In genomic region chr22:37952629-37953028, GRCh38 we compare ENCODE assay signal across 7 cellular contexts. TPM values are rescaled to one million over a fixed set of nuclear protein-coding genes. Genes with fewer than 3 reads are reported as not detected.
DNase-seq lines count a peak whose midpoint lies in the region; ATAC-seq and TF ChIP-seq lines count a peak whose summit lies in the region.
"Not testable (repeated sequence)": the region's sequence is repeated elsewhere in the genome, so short reads cannot be mapped to it uniquely, and the experiment has no call there.

No MANE protein-coding gene starts in this region.

- not testable (repeated sequence) for H3K27me3 ChIP-seq in OCI-LY1 (ENCODE audit: insufficient read depth, low read length); mucosa of rectum (ENCODE audit: control insufficient read depth in 2 of 2, insufficient read depth in 2 of 2, low read length in 2 of 2); gastrocnemius medialis
- H3K27me3 ChIP-seq in heart right ventricle, result peaks cover 0 to 16% (median 0%) of the 10 kb centered on the region in 7 donors

- not testable (repeated sequence) for ATAC-seq in activated T-cell treated with anti-CD3 and anti-CD28 coated beads, Interleukin-2, amount 50 U/mL, for 4 hours; gastrocnemius medialis
- peak in 5 of 8 donors; percentile 1 to 21 (median 10) for ATAC-seq in heart right ventricle

- not testable (repeated sequence) for TF ChIP-seq POLR2A in gastrocnemius medialis (IDR thresholded peaks at IDR 0.05)

- peak; percentile 31 for DNase-seq in G401 (ENCODE audit: low spot score)
- DNase-seq in activated T-cell treated with anti-CD3 and anti-CD28 coated beads, Interleukin-2, amount 50 U/mL, for 4 hours; coronary artery (ENCODE audit: low spot score); heart right ventricle; gastrocnemius medialis: not testable (repeated sequence)

- not testable (repeated sequence) for H3K9me2 ChIP-seq in OCI-LY1 (ENCODE audit: low read depth, low read length)

- peaks cover 27% of the 10 kb centered on the region for H3K4me1 Mint-ChIP-seq in activated T-cell treated with anti-CD3 and anti-CD28 coated beads, Interleukin-2, amount 50 U/mL, for 4 hours (ENCODE audit: low read depth)

- H3K79me2 ChIP-seq in OCI-LY1 (ENCODE audit: insufficient read depth, low read length), result peaks cover 11% of the 10 kb centered on the region

- H3K9me3 Mint-ChIP-seq in activated T-cell treated with anti-CD3 and anti-CD28 coated beads, Interleukin-2, amount 50 U/mL, for 4 hours, result not testable (repeated sequence)

- not testable (repeated sequence) for H4K20me1 ChIP-seq in OCI-LY1 (ENCODE audit: insufficient read depth, low read length)

- peak overlapping the region; percentile 95 for H3K4me3 ChIP-seq in OCI-LY1 (ENCODE audit: low read depth, low read length, poor library complexity, severe bottlenecking)
- H3K4me3 ChIP-seq in coronary artery, result peak overlapping the region; percentile 91
- peak overlapping the region; percentile 52 to 98 (median 84) for H3K4me3 ChIP-seq in heart right ventricle
- H3K4me3 ChIP-seq in mucosa of rectum (ENCODE audit: low read length in 2 of 2), result peak overlapping the region; percentile 90 to 99
- peak overlapping the region; percentile 76 to 100 (median 96) for H3K4me3 ChIP-seq in gastrocnemius medialis

- peak overlapping the region; percentile 79 for H3K4me2 ChIP-seq in OCI-LY1 (ENCODE audit: low read length)

- H3K4me3 Mint-ChIP-seq in activated T-cell treated with anti-CD3 and anti-CD28 coated beads, Interleukin-2, amount 50 U/mL, for 4 hours, result peak overlapping the region; percentile 94

- intact Hi-C loops in heart right ventricle (cut with DNase I), result loop anchor here in 1 of 10 donors (10.0 kb wide), 1 partner anchor 48 kb away; the partner anchor contains the start of gene MICALL1
- intact Hi-C loops in gastrocnemius medialis (cut with DNase I; ENCODE audit: low total_unique reads), result not testable (repeated sequence)

- WGBS in heart right ventricle, 2 donors, result 9 to 10% methylated on average over 20 of the region's 20 CpGs

- H3K9me3 ChIP-seq in OCI-LY1 (ENCODE audit: low read length); heart right ventricle; mucosa of rectum (ENCODE audit: control insufficient read depth in 2 of 2, low read length in 2 of 2); gastrocnemius medialis: not testable (repeated sequence)

- peaks cover 13% of the 10 kb centered on the region for H3K27me3 Mint-ChIP-seq in activated T-cell treated with anti-CD3 and anti-CD28 coated beads, Interleukin-2, amount 50 U/mL, for 4 hours (ENCODE audit: low read depth)

- H3K27ac ChIP-seq in OCI-LY1 (ENCODE audit: low read depth, low read length, poor library complexity, severe bottlenecking); coronary artery; heart right ventricle; mucosa of rectum (ENCODE audit: low read depth in 2 of 2, low read length in 2 of 2); gastrocnemius medialis: not testable (repeated sequence)

- H3K4me1 ChIP-seq in OCI-LY1 (ENCODE audit: insufficient read depth, low read length, severe bottlenecking), result peaks cover 20% of the 10 kb centered on the region
- peaks cover 11 to 31% (median 25%) of the 10 kb centered on the region in 9 donors for H3K4me1 ChIP-seq in heart right ventricle
- H3K4me1 ChIP-seq in mucosa of rectum (ENCODE audit: control insufficient read depth in 2 of 2, insufficient read depth in 2 of 2, low read length in 2 of 2), result peaks cover 15 to 20% of the 10 kb centered on the region in 2 donors
- peaks cover 18 to 29% of the 10 kb centered on the region in 2 donors for H3K4me1 ChIP-seq in gastrocnemius medialis

- in situ Hi-C loops in G401 (cut with HindIII; ENCODE audit: low sequenced_read_pairs) (loop anchor here (25.0 kb wide), 1 partner anchor 90 kb away; no protein-coding TSS in a partner anchor), gastrocnemius medialis (cut with MboI; ENCODE audit: low sequenced_read_pairs in 4 of 4) (loop anchor here in 2 of 4 donors (10.0 to 25.0 kb wide), 2 partner anchors 138 to 140 kb away; partner anchors contain the start of genes GALR3 (in 1 of the 2) and GCAT (in 1 of the 2))

- peaks cover 16% of the 10 kb centered on the region for H3K36me3 Mint-ChIP-seq in activated T-cell treated with anti-CD3 and anti-CD28 coated beads, Interleukin-2, amount 50 U/mL, for 4 hours (ENCODE audit: insufficient read depth)

- TF ChIP-seq CTCF in OCI-LY1 (IDR thresholded peaks at IDR 0.05; ENCODE audit: low read length); coronary artery (IDR thresholded peaks at IDR 0.05); heart right ventricle (IDR thresholded peaks at IDR 0.05); gastrocnemius medialis (IDR thresholded peaks at IDR 0.05 in 4 of 5, conservative IDR thresholded peaks at IDR 0.05 in 1 of 5): not testable (repeated sequence)

- H3K9ac ChIP-seq in OCI-LY1 (ENCODE audit: low read length) (peak overlapping the region; percentile 92; the same call in 1 of the 2 replicates), mucosa of rectum (ENCODE audit: low read depth in 1 of 2, low read length in 2 of 2) (peak overlapping the region in 1 of 2 donors; percentile 98)

- H3K36me3 ChIP-seq in OCI-LY1 (ENCODE audit: insufficient read depth, low read length) (peaks cover 13% of the 10 kb centered on the region), heart right ventricle (peaks cover 0 to 15% (median 11%) of the 10 kb centered on the region in 9 donors), mucosa of rectum (ENCODE audit: control insufficient read depth in 2 of 2, insufficient read depth in 2 of 2, low read length in 2 of 2) (peaks cover 11 to 12% of the 10 kb centered on the region in 2 donors)
- not testable (repeated sequence) for H3K36me3 ChIP-seq in gastrocnemius medialis

- not testable (repeated sequence) for H2AFZ ChIP-seq in OCI-LY1 (ENCODE audit: low read length)

- not testable (repeated sequence) for H3F3A ChIP-seq in OCI-LY1 (ENCODE audit: insufficient read depth, low read length)

RNA-seq across cellular contexts. Expression of gene C22orf23, which starts 0.8 kb away (rescaled TPM):
- not detected in 2 replicates for total RNA-seq in G401 (2014; rRNA removed; shearing (Covaris generic))
- under 1 TPM in 1 of 3 donors, not detected in 2; 0.46 TPM for total RNA-seq in activated T-cell treated with anti-CD3 and anti-CD28 coated beads, Interleukin-2, amount 50 U/mL, for 4 hours
- total RNA-seq in heart right ventricle, result 1 to 10 TPM in 2 of 10 donors, under 1 TPM in 8; 0.17 to 1.1 (median 0.55) TPM
- under 1 TPM; 0.22 to 0.25 TPM for polyA plus RNA-seq in heart right ventricle
- 1 to 10 TPM in 1 of 4 donors, under 1 TPM in 2, not detected in 1; 0.20 to 1.1 (median 0.35) TPM for total RNA-seq in gastrocnemius medialis

RNA-seq across cellular contexts. Expression of gene POLR2F, which starts 0.9 kb away (rescaled TPM):
- 225 and 303 TPM in 2 replicates for total RNA-seq in G401 (2014; rRNA removed; shearing (Covaris generic))
- 100 to 1,000 TPM; 155 to 176 (median 163) TPM for total RNA-seq in activated T-cell treated with anti-CD3 and anti-CD28 coated beads, Interleukin-2, amount 50 U/mL, for 4 hours
- total RNA-seq in heart right ventricle (10 to 100 TPM; 62.4 to 95.7 (median 76.6) TPM), gastrocnemius medialis (100 to 1,000 TPM in 3 of 4 donors, 10 to 100 TPM in 1; 84.1 to 152 (median 134) TPM)
- polyA plus RNA-seq in heart right ventricle, result 100 to 1,000 TPM; 150 to 200 TPM

RNA-seq across cellular contexts. Expression of gene SOX10, which starts 31.7 kb away (rescaled TPM):
- not detected in 2 replicates for total RNA-seq in G401 (2014; rRNA removed; shearing (Covaris generic))
- total RNA-seq in activated T-cell treated with anti-CD3 and anti-CD28 coated beads, Interleukin-2, amount 50 U/mL, for 4 hours, result not detected
- 1 to 10 TPM in 5 of 10 donors, under 1 TPM in 5; 0.11 to 3.2 (median 0.78) TPM for total RNA-seq in heart right ventricle
- polyA plus RNA-seq in heart right ventricle, result 1 to 10 TPM; 1.8 to 3.8 TPM
- under 1 TPM in 3 of 4 donors, not detected in 1; 0.17 to 0.62 (median 0.59) TPM for total RNA-seq in gastrocnemius medialis

RNA-seq across cellular contexts. Expression of gene MICALL1, which starts 46.5 kb away (rescaled TPM):
- total RNA-seq in G401 (2014; rRNA removed; shearing (Covaris generic)), result 20.4 and 27.6 TPM in 2 replicates
- 10 to 100 TPM; 16.0 to 16.2 (median 16.0) TPM for total RNA-seq in activated T-cell treated with anti-CD3 and anti-CD28 coated beads, Interleukin-2, amount 50 U/mL, for 4 hours
- total RNA-seq in heart right ventricle (10 to 100 TPM; 13.0 to 26.9 (median 16.5) TPM), gastrocnemius medialis (10 to 100 TPM; 14.4 to 29.4 (median 21.1) TPM)
- polyA plus RNA-seq in heart right ventricle, result 10 to 100 TPM in 1 of 2 donors, 1 to 10 TPM in 1; 9.3 to 10.3 TPM
